In genomic region chr2:177211148-177211547, GRCh38 we compare ENCODE assay signal across 3 cellular contexts.
A peak's percentile ranks its signal among the peaks of the same experiment; 100 is the strongest.
TF ChIP-seq lines count a peak whose summit lies in the region.

No MANE protein-coding gene starts in this region.

TF ChIP-seq in A549, 52 proteins besides CTCF, POLR2A, EP300 and RAD21:
- TF ChIP-seq, protein P1, sequence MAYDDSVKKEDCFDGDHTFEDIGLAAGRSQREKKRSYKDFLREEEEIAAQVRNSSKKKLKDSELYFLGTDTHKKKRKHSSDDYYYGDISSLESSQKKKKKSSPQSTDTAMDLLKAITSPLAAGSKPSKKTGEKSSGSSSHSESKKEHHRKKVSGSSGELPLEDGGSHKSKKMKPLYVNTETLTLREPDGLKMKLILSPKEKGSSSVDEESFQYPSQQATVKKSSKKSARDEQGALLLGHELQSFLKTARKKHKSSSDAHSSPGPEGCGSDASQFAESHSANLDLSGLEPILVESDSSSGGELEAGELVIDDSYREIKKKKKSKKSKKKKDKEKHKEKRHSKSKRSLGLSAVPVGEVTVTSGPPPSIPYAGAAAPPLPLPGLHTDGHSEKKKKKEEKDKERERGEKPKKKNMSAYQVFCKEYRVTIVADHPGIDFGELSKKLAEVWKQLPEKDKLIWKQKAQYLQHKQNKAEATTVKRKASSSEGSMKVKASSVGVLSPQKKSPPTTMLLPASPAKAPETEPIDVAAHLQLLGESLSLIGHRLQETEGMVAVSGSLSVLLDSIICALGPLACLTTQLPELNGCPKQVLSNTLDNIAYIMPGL (CRISPR knock-in tag; IDR thresholded peaks at IDR 0.05; ENCODE audit: borderline replicate concordance) = no peak
- TF ChIP-seq HOXB13 (CRISPR knock-in tag; IDR thresholded peaks at IDR 0.05; ENCODE audit: low read depth) = no peak
- no peak for TF ChIP-seq POLR2AphosphoS2 (conservative IDR thresholded peaks at IDR 0.05; ENCODE audit: low read length)
- TF ChIP-seq RNF2 (IDR thresholded peaks at IDR 0.05; ENCODE audit: borderline replicate concordance, low read depth) = no peak
- no peak for TF ChIP-seq CHD2 (IDR thresholded peaks at IDR 0.05; ENCODE audit: low read length, partially characterized antibody)

TF ChIP-seq in GM12878, 131 proteins besides CTCF, POLR2A, EP300 and RAD21:
- TF ChIP-seq, protein P2, sequence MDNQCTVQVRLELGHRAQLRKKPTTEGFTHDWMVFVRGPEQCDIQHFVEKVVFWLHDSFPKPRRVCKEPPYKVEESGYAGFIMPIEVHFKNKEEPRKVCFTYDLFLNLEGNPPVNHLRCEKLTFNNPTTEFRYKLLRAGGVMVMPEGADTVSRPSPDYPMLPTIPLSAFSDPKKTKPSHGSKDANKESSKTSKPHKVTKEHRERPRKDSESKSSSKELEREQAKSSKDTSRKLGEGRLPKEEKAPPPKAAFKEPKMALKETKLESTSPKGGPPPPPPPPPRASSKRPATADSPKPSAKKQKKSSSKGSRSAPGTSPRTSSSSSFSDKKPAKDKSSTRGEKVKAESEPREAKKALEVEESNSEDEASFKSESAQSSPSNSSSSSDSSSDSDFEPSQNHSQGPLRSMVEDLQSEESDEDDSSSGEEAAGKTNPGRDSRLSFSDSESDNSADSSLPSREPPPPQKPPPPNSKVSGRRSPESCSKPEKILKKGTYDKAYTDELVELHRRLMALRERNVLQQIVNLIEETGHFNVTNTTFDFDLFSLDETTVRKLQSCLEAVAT (IDR thresholded peaks at IDR 0.05) = peak; percentile 80
- TF ChIP-seq ZNF384 (IDR thresholded peaks at IDR 0.05; ENCODE audit: borderline replicate concordance, low read depth, low read length) = no peak

TF ChIP-seq in GM12891, 5 proteins besides CTCF, POLR2A, EP300 and RAD21:
- TF ChIP-seq PAX5 (IDR thresholded peaks at IDR 0.05; ENCODE audit: insufficient read depth, low read length, severe bottlenecking) (no peak), SPI1 (IDR thresholded peaks at IDR 0.05; ENCODE audit: low read depth, low read length) (no peak), POU2F2 (IDR thresholded peaks at IDR 0.05; ENCODE audit: low read depth, low read length) (no peak), POLR2AphosphoS5 (IDR thresholded peaks at IDR 0.05; ENCODE audit: low read depth, low read length) (no peak), TAF1 (IDR thresholded peaks at IDR 0.05; ENCODE audit: low read depth, low read length) (no peak)
